ENCODE assay signal across 19 cellular contexts in the genomic region with DNA sequence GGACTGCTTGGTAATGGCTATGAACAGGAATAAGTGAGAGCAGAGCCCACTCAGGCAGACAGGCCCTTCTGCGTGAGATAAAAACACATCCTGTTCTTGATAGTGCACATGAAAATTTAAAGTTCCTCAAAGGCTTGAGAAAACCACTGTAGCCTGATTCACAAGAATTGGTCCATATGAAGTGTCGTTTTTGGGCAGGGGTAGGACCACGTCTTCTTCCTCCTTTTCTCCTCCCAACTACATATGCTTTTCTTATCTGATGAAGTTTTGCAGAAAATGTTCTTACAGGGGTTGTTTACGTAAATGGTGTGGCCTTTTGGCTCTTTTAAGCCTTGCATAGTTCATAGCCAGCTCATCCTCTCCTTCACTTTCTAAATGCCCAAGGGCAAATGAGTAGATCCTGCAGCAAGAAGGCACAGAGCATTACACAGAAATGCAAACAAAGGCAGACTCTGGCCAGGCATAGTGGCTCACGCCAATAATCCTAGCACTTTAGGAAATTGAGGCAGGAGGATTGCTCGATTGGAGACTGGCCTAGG. TPM values are rescaled to one million over a fixed set of nuclear protein-coding genes. Genes with fewer than 3 reads are reported as not detected.
DNase-seq lines count a peak whose midpoint lies in the region; ATAC-seq and TF ChIP-seq lines count a peak whose summit lies in the region.
"Had no signal": no experiment of that assay in that cellular context is flagged by ENCODE, and none has a peak within 500 bp of the region (broad histone marks: within the 10 kb centered on the region; RNA-seq: fewer than 3 reads in every experiment).

No MANE protein-coding gene starts in this region.

- WGBS in spleen, 5 donors, result 45 to 52% (median 46%) methylated on average over 6 of the region's 6 CpGs

- no peaks in the 10 kb centered on the region for H3K27me3 ChIP-seq in spleen (replicated peaks in 1 of 7)
- H3K27me3 ChIP-seq: neutrophil had no signal

- no peaks in the 10 kb centered on the region for H3K4me1 ChIP-seq in spleen

- no peak overlapping the region for H3K4me3 ChIP-seq in spleen
- H3K4me3 ChIP-seq: mucosa of descending colon had no signal

- in situ Hi-C loops in GM13976 (cut with MboI; ENCODE audit: low sequenced_read_pairs, unreplicated experiment), result no loop called here

- no peak for TF ChIP-seq CTCF in spleen (IDR thresholded peaks at IDR 0.05 in 8 of 11, conservative IDR thresholded peaks at IDR 0.05 in 3 of 11)
- no peak for TF ChIP-seq CTCF in GM13976 (IDR thresholded peaks at IDR 0.05; ENCODE audit: borderline replicate concordance, control extremely low read depth, extremely low read depth, insufficient read depth, missing control alignments)

- H3K27ac ChIP-seq in spleen, result no peak overlapping the region
- H3K27ac ChIP-seq: neutrophil had no signal

- no peaks in the 10 kb centered on the region for H3K9me3 ChIP-seq in spleen
- H3K9me3 ChIP-seq: mucosa of descending colon, neutrophil had no signal

- DNase-seq in EL (peak; percentile 63), M059J (ENCODE audit: low read depth) (peak; percentile 91), amniotic stem cell (lab: John Stamatoyannopoulos, UW) (peak; percentile 38), iris pigment epithelial cell (ENCODE audit: low read depth) (peak; percentile 91), spleen (no peak), GM13976 (ENCODE audit: low spot score) (no peak)
- DNase-seq: ACHN; activated CD4-positive, CD25-positive, alpha-beta regulatory T cell treated with anti-CD3 and anti-CD28 coated beads, Interleukin-2, amount 50 U/mL, for 72 hours; CD4-positive, CD25-positive, alpha-beta regulatory T cell; DMS153; Karpas-422; left ventricle myocardium superior; mucosa of descending colon; NCI-H1436 treated with DMSO at 0.1 percent for 48 hours; NCI-H2171 treated with DMSO at 0.1 percent for 48 hours; substantia nigra had no signal

- ATAC-seq in HG03521 (IDR thresholded peaks at IDR 0.05; ENCODE audit: unreplicated experiment) (no peak), GM21576 (IDR thresholded peaks at IDR 0.05; ENCODE audit: unreplicated experiment) (no peak)
- ATAC-seq: left ventricle myocardium superior, mucosa of descending colon had no signal

- H3K36me3 ChIP-seq in spleen, result no peaks in the 10 kb centered on the region
- H3K36me3 ChIP-seq: neutrophil had no signal

- no peak for TF ChIP-seq POLR2A in spleen (IDR thresholded peaks at IDR 0.05)

- intact Hi-C loops in spleen (cut with DNase I; ENCODE audit: low total_unique reads), result no loop called here

RNA-seq across cellular contexts. Expression of gene RNF6, which starts 53.8 kb away (rescaled TPM):
- total RNA-seq in M059J (2014; rRNA removed; shearing (Covaris generic)), result 26.8 and 27.5 TPM in 2 replicates
- 10 to 100 TPM; 29.1 to 39.0 (median 30.5) TPM for total RNA-seq in spleen
- 10 to 100 TPM; 13.3 to 17.7 (median 15.0) TPM for polyA plus RNA-seq in spleen

Comparison
In these comparisons a context has a peak if more than half of its experiments do, and no peak if none do; other contexts are left out.
1. DNase-seq: peak in EL (single experiment), M059J (single experiment), amniotic stem cell (single experiment) and iris pigment epithelial cell (single experiment); none in spleen (single experiment) and GM13976 (single experiment).